In genomic region chr4:48129307-48130014, GRCh38 we compare ENCODE assay signal across 8 cellular contexts. TPM values are rescaled to one million over a fixed set of nuclear protein-coding genes. Genes with fewer than 3 reads are reported as not detected.
DNase-seq lines count a peak whose midpoint lies in the region; ATAC-seq lines count a peak whose summit lies in the region.

No MANE protein-coding gene starts in this region.

- peaks cover 12% of the 10 kb centered on the region for H3K36me3 Mint-ChIP-seq in activated T-helper 1 cell treated with anti-CD3 and anti-CD28 coated beads, Interleukin-12 subunit alpha, Interleukin-12 subunit beta, Interleukin-2, Interleukin-4 antibody, amounts not matched to agents 30 ng/mL and 10 ng/mL and 1 ng/mL, durations not matched to agents 14 hours and 24 hours and 36 hours (ENCODE audit: low read depth)

- no peaks in the 10 kb centered on the region for H3K27me3 Mint-ChIP-seq in activated T-helper 1 cell treated with anti-CD3 and anti-CD28 coated beads, Interleukin-12 subunit alpha, Interleukin-12 subunit beta, Interleukin-2, Interleukin-4 antibody, amounts not matched to agents 30 ng/mL and 10 ng/mL and 1 ng/mL, durations not matched to agents 14 hours and 24 hours and 36 hours (ENCODE audit: insufficient read depth)

- H3K4me2 ChIP-seq in mesenchymal stem cell (ENCODE audit: low read length, poor library complexity, severe bottlenecking) = no peak overlapping the region

- no peak overlapping the region for H3K4me3 ChIP-seq in mesenchymal stem cell (ENCODE audit: insufficient read depth in 1 of 2, low read depth in 1 of 2, low read length in 2 of 2)

- H2BK120ac ChIP-seq in mesenchymal stem cell (ENCODE audit: low read depth, low read length) = no peak overlapping the region

- no peak overlapping the region for H3K9ac ChIP-seq in mesenchymal stem cell (ENCODE audit: low read length)

- H3K4ac ChIP-seq in mesenchymal stem cell (ENCODE audit: low read depth in 1 of 2, low read length in 2 of 2) = no peak overlapping the region

- peaks cover 10% of the 10 kb centered on the region for H3K4me1 ChIP-seq in mesenchymal stem cell (ENCODE audit: control insufficient read depth, insufficient read depth, low read depth, low read length)

- H3K9me3 Mint-ChIP-seq in activated T-helper 1 cell treated with anti-CD3 and anti-CD28 coated beads, Interleukin-12 subunit alpha, Interleukin-12 subunit beta, Interleukin-2, Interleukin-4 antibody, amounts not matched to agents 30 ng/mL and 10 ng/mL and 1 ng/mL, durations not matched to agents 14 hours and 24 hours and 36 hours = no peaks in the 10 kb centered on the region

- WGBS in mesenchymal stem cell = 89% methylated on average over 8 of the region's 9 CpGs

- H2AK5ac ChIP-seq in mesenchymal stem cell (ENCODE audit: low read length, severe bottlenecking) = peak overlapping the region; percentile 29

- no peaks in the 10 kb centered on the region for H3K36me3 ChIP-seq in mesenchymal stem cell (ENCODE audit: control insufficient read depth in 1 of 2, insufficient read depth in 2 of 2, low read depth in 1 of 2, low read length in 2 of 2)

- ATAC-seq in HG03025 (IDR thresholded peaks at IDR 0.05; ENCODE audit: low FRiP score, unreplicated experiment) = no peak

- no peak overlapping the region for H4K8ac ChIP-seq in mesenchymal stem cell (ENCODE audit: low read length)

- H3K4me1 Mint-ChIP-seq in activated T-helper 1 cell treated with anti-CD3 and anti-CD28 coated beads, Interleukin-12 subunit alpha, Interleukin-12 subunit beta, Interleukin-2, Interleukin-4 antibody, amounts not matched to agents 30 ng/mL and 10 ng/mL and 1 ng/mL, durations not matched to agents 14 hours and 24 hours and 36 hours (ENCODE audit: low read depth) = peaks cover 84% of the 10 kb centered on the region

- peak overlapping the region; percentile 34 to 68 for H3K18ac ChIP-seq in mesenchymal stem cell (ENCODE audit: low read depth in 1 of 2, low read length in 2 of 2)

- no peak overlapping the region for H3K23ac ChIP-seq in mesenchymal stem cell (ENCODE audit: low read length in 2 of 2)

- H2AFZ ChIP-seq in mesenchymal stem cell (ENCODE audit: low read depth, low read length) = no peak overlapping the region

- no peak overlapping the region for H2BK5ac ChIP-seq in mesenchymal stem cell (ENCODE audit: low read depth, low read length, poor library complexity, severe bottlenecking)

- no peaks in the 10 kb centered on the region for H3K27me3 ChIP-seq in mesenchymal stem cell (ENCODE audit: control insufficient read depth in 1 of 2, insufficient read depth in 1 of 2, low read length in 2 of 2)

- no peak overlapping the region for H2BK15ac ChIP-seq in mesenchymal stem cell (ENCODE audit: low read depth, poor library complexity, severe bottlenecking)

- peak overlapping the region; percentile 90 for H3K4me3 Mint-ChIP-seq in activated T-helper 1 cell treated with anti-CD3 and anti-CD28 coated beads, Interleukin-12 subunit alpha, Interleukin-12 subunit beta, Interleukin-2, Interleukin-4 antibody, amounts not matched to agents 30 ng/mL and 10 ng/mL and 1 ng/mL, durations not matched to agents 14 hours and 24 hours and 36 hours

- DNase-seq in stimulated activated CD4-positive, alpha-beta T cell treated with anti-CD3 and anti-CD28 coated beads, Interleukin-12 subunit alpha, Interleukin-12 subunit beta, amount 100 ng/mL, for 48 hours (ENCODE audit: low read depth in 2 of 3, low spot score in 1 of 3) = peak in 2 of 3 donors; percentile 27 to 40
- DNase-seq in stimulated activated CD4-positive, alpha-beta T cell treated with anti-CD3 and anti-CD28 coated beads, Interleukin-12 subunit alpha, Interleukin-12 subunit beta, amount 100 ng/mL, for 4 hours = no peak
- peak; percentile 34 for DNase-seq in activated T-helper 1 cell treated with anti-CD3 and anti-CD28 coated beads, Interleukin-12 subunit alpha, Interleukin-12 subunit beta, Interleukin-2, Interleukin-4 antibody, amounts not matched to agents 30 ng/mL and 10 ng/mL and 1 ng/mL, durations not matched to agents 14 hours and 24 hours and 36 hours (ENCODE audit: low spot score)
- DNase-seq in mesenchymal stem cell (no peak), SK-N-DZ (ENCODE audit: low spot score) (no peak), AG08396 (ENCODE audit: low spot score) (no peak), NCI-H128 (lab: John Stamatoyannopoulos, UW; ENCODE audit: unreplicated experiment) (no peak)

- no peak overlapping the region for H3K27ac ChIP-seq in mesenchymal stem cell (ENCODE audit: low read length, poor library complexity, severe bottlenecking)

- H4K91ac ChIP-seq in mesenchymal stem cell (ENCODE audit: low read length) = peak overlapping the region; percentile 65

- peak overlapping the region; percentile 97 for H3K27ac Mint-ChIP-seq in activated T-helper 1 cell treated with anti-CD3 and anti-CD28 coated beads, Interleukin-12 subunit alpha, Interleukin-12 subunit beta, Interleukin-2, Interleukin-4 antibody, amounts not matched to agents 30 ng/mL and 10 ng/mL and 1 ng/mL, durations not matched to agents 14 hours and 24 hours and 36 hours

- no peaks in the 10 kb centered on the region for H3K79me1 ChIP-seq in mesenchymal stem cell (replicated peaks; ENCODE audit: low read length, poor library complexity, severe bottlenecking)

- peak overlapping the region; percentile 57 to 62 for H2BK12ac ChIP-seq in mesenchymal stem cell (ENCODE audit: low read length in 2 of 2)

- no peaks in the 10 kb centered on the region for H3K9me3 ChIP-seq in mesenchymal stem cell (ENCODE audit: control insufficient read depth, low read length)

- intact Hi-C loops in activated T-helper 1 cell treated with anti-CD3 and anti-CD28 coated beads, Interleukin-12 subunit alpha, Interleukin-12 subunit beta, Interleukin-2, Interleukin-4 antibody, amounts not matched to agents 30 ng/mL and 10 ng/mL and 1 ng/mL, durations not matched to agents 14 hours and 24 hours and 36 hours (cut with micrococcal nuclease) = loop anchor here (5.0 to 10.0 kb wide), 6 partner anchors 418 to 833 kb away; partner anchors contain the start of genes ATP10D, OCIAD1 and OCIAD2

- peak overlapping the region in 1 of 2 experiments; percentile 51 for H3K14ac ChIP-seq in mesenchymal stem cell (ENCODE audit: low read length in 2 of 2)

RNA-seq across cellular contexts. Expression of gene TXK, which starts 4.6 kb away (rescaled TPM):
- total RNA-seq in activated T-helper 1 cell treated with anti-CD3 and anti-CD28 coated beads, Interleukin-12 subunit alpha, Interleukin-12 subunit beta, Interleukin-2, Interleukin-4 antibody, amounts not matched to agents 30 ng/mL and 10 ng/mL and 1 ng/mL, durations not matched to agents 14 hours and 24 hours and 36 hours = 12.5 and 12.7 TPM in 2 replicates
- 0.88 TPM for polyA plus RNA-seq in mesenchymal stem cell (2013, experiment 1 of 2)
- polyA plus RNA-seq in mesenchymal stem cell (2013, experiment 2 of 2) = 1.1 TPM
- polyA plus RNA-seq in SK-N-DZ (2014; cell fraction: cytosol; rRNA removed) = not detected in 2 replicates
- not detected in 2 replicates for polyA plus RNA-seq in SK-N-DZ (2014; cell fraction: nucleus; rRNA removed)

Comparison
In these comparisons a context has a peak if more than half of its experiments do, and no peak if none do; other contexts are left out.
1. DNase-seq: peak in stimulated activated CD4-positive, alpha-beta T cell treated with anti-CD3 and anti-CD28 coated beads, Interleukin-12 subunit alpha, Interleukin-12 subunit beta, amount 100 ng/mL, for 48 hours (2 of 3) and activated T-helper 1 cell treated with anti-CD3 and anti-CD28 coated beads, Interleukin-12 subunit alpha, Interleukin-12 subunit beta, Interleukin-2, Interleukin-4 antibody, amounts not matched to agents 30 ng/mL and 10 ng/mL and 1 ng/mL, durations not matched to agents 14 hours and 24 hours and 36 hours (single experiment); none in stimulated activated CD4-positive, alpha-beta T cell treated with anti-CD3 and anti-CD28 coated beads, Interleukin-12 subunit alpha, Interleukin-12 subunit beta, amount 100 ng/mL, for 4 hours (single experiment), mesenchymal stem cell (single experiment), SK-N-DZ (single experiment), AG08396 (single experiment) and NCI-H128 (single experiment).